In the genomic region with DNA sequence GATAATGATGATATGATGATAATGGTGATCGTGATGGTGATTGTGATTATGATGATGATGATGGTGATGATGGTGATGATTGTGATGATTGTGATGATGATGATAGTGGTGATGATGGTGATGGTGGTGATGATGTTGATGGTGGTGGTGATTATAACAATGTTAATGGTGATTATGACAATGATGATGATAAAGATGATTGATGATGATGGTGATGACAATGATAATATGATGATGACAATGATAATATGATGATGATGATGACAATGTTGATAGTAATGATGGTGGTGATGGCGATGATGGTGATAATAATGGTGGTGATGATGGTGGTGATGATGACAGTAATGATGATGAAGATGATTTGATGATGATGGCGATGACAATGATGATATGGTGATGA, we compare ENCODE assay signal across 24 cellular contexts. TPM values are rescaled to one million over a fixed set of nuclear protein-coding genes. Genes with fewer than 3 reads are reported as not detected.
A peak's percentile ranks its signal among the peaks of the same experiment; 100 is the strongest.
DNase-seq lines count a peak whose midpoint lies in the region; ATAC-seq, FAIRE-seq and TF ChIP-seq lines count a peak whose summit lies in the region.
"Had no signal": no experiment of that assay in that cellular context is flagged by ENCODE, and none has a peak within 500 bp of the region (broad histone marks: within the 10 kb centered on the region; RNA-seq: fewer than 3 reads in every experiment).

No MANE protein-coding gene starts in this region.

- no peak overlapping the region for H2BK120ac ChIP-seq in IMR-90 (ENCODE audit: low read depth, low read length)
- H2BK120ac ChIP-seq in neuronal stem cell (ENCODE audit: low read depth, low read length): no peak overlapping the region

- H2BK15ac ChIP-seq in IMR-90 (ENCODE audit: low read depth, low read length): no peak overlapping the region
- no peak overlapping the region for H2BK15ac ChIP-seq in neuronal stem cell (ENCODE audit: low read length)

- H3K79me1 ChIP-seq in IMR-90 (ENCODE audit: low read depth in 1 of 2, low read length in 2 of 2) (no peaks in the 10 kb centered on the region), neuronal stem cell (ENCODE audit: low read depth, low read length) (no peaks in the 10 kb centered on the region)

- H3K18ac ChIP-seq in IMR-90 (ENCODE audit: low read depth, low read length): no peak overlapping the region
- H3K18ac ChIP-seq in neuronal stem cell (ENCODE audit: low read length): no peak overlapping the region

- H3K4me3 ChIP-seq in HepG2 (replicated peaks in 1 of 3; ENCODE audit: insufficient read depth in 1 of 3, low read depth in 2 of 3, low read length in 3 of 3) (no peak overlapping the region), right lobe of liver (no peak overlapping the region), IMR-90 (ENCODE audit: insufficient read depth, low read depth, low read length) (no peak overlapping the region), neuronal stem cell (ENCODE audit: low read length in 2 of 2) (no peak overlapping the region)
- H3K4me3 ChIP-seq: BLaER1, GM12878, GM23248 had no signal

- H3K4ac ChIP-seq in IMR-90 (ENCODE audit: low read depth, low read length) (no peak overlapping the region), neuronal stem cell (ENCODE audit: low read length) (no peak overlapping the region)

- H3K14ac ChIP-seq in IMR-90 (replicated peaks; ENCODE audit: low read depth, low read length): no peak overlapping the region
- H3K14ac ChIP-seq in neuronal stem cell (ENCODE audit: low read length): no peak overlapping the region

- no peaks in the 10 kb centered on the region for H3K4me1 ChIP-seq in HepG2 (ENCODE audit: insufficient read depth, low read length)
- H3K4me1 ChIP-seq in right lobe of liver: no peaks in the 10 kb centered on the region
- H3K4me1 ChIP-seq in IMR-90 (ENCODE audit: control insufficient read depth, insufficient read depth, low read length): no peaks in the 10 kb centered on the region
- peaks cover 0 to 5% of the 10 kb centered on the region in 2 donors for H3K4me1 ChIP-seq in neuronal stem cell (ENCODE audit: control insufficient read depth in 2 of 2, insufficient read depth in 1 of 2, low read depth in 1 of 2, low read length in 2 of 2)

- BruUV-seq in HepG2 (replicated peaks; lab: Mats Ljungman, UMichigan) (no TSS peak), IMR-90 (replicated peaks; lab: Mats Ljungman, UMichigan) (no TSS peak)

- in situ Hi-C loops in HepG2 (cut with HindIII; ENCODE audit: extremely low pct_ligation_motif_present, low pct_unique_long_range_greater_than_20kb): no loop called here
- in situ Hi-C loops in IMR-90 (cut with MboI; ENCODE audit: low sequenced_read_pairs): no loop called here

- 1% methylated on average over 3 of the region's 3 CpGs for WGBS in HepG2 (ENCODE audit: low lambda C conversion rate)
- WGBS in right lobe of liver (ENCODE audit: insufficient coverage, low coverage, low lambda C conversion rate, missing lambda C conversion rate): 59% methylated on average over 3 of the region's 3 CpGs
- WGBS in IMR-90 (ENCODE audit: extremely low coverage in 2 of 2, insufficient read length in 1 of 2), 2 experiments: 60% methylated on average over 3 of the region's 3 CpGs; no CpG with 5 or more reads in 1 of the 2 experiments
- WGBS in neuronal stem cell (ENCODE audit: extremely low coverage in 2 of 2, insufficient read length in 2 of 2, insufficient replicate concordance in 1 of 2), 2 donors: 100% methylated on average over 1 to 3 of the region's 3 CpGs

- no peak for TF ChIP-seq CTCF in HepG2 (CRISPR knock-in tag; IDR thresholded peaks at IDR 0.05)
- TF ChIP-seq CTCF in right lobe of liver (IDR thresholded peaks at IDR 0.05): no peak
- TF ChIP-seq CTCF in IMR-90 (conservative IDR thresholded peaks at IDR 0.05; ENCODE audit: low read depth, low read length): no peak

- H3K9ac ChIP-seq in HepG2 (ENCODE audit: insufficient read depth, low read depth, low read length) (no peak overlapping the region), IMR-90 (ENCODE audit: low read depth, low read length) (no peak overlapping the region), neuronal stem cell (ENCODE audit: low read depth, low read length, poor library complexity) (no peak overlapping the region)
- H3K9ac ChIP-seq: BLaER1, GM23248 had no signal

- no peak overlapping the region for H2BK20ac ChIP-seq in IMR-90 (ENCODE audit: low read depth, low read length)

- H3K4me2 ChIP-seq in HepG2 (ENCODE audit: low read depth, low read length) (no peak overlapping the region), IMR-90 (ENCODE audit: low read depth, low read length) (no peak overlapping the region), neuronal stem cell (ENCODE audit: insufficient read depth, low read length, poor library complexity, severe bottlenecking) (no peak overlapping the region)
- H3K4me2 ChIP-seq: BLaER1 had no signal

- H4K8ac ChIP-seq in IMR-90 (ENCODE audit: low read depth in 2 of 2, low read length in 2 of 2) (no peak overlapping the region), neuronal stem cell (ENCODE audit: low read depth, low read length) (peak overlapping the region; percentile 7)

- no peak overlapping the region for H4K91ac ChIP-seq in IMR-90 (ENCODE audit: insufficient read depth, low read depth, low read length)
- H4K91ac ChIP-seq in neuronal stem cell (ENCODE audit: low read depth, low read length, poor library complexity): no peak overlapping the region

- dilution Hi-C loops in IMR-90 (cut with HindIII; ENCODE audit: low sequenced_read_pairs, unreplicated experiment): no loop called here

- TF ChIP-seq EP300 in HepG2 (IDR thresholded peaks at IDR 0.05; ENCODE audit: low read depth in 2 of 2, low read length in 2 of 2): no peak
- no peak for TF ChIP-seq EP300 in HepG2 (CRISPR knock-in tag; IDR thresholded peaks at IDR 0.05; ENCODE audit: borderline replicate concordance)

- TF ChIP-seq POLR2A in HepG2 (IDR thresholded peaks at IDR 0.05; ENCODE audit: insufficient read depth in 1 of 2, low read depth in 2 of 2, low read length in 2 of 2) (no peak), right lobe of liver (IDR thresholded peaks at IDR 0.05) (no peak), IMR-90 (IDR thresholded peaks at IDR 0.05; ENCODE audit: low read depth, low read length) (no peak)

- H3K27ac ChIP-seq in HepG2 (ENCODE audit: extremely low read length, insufficient read depth, low read length) (no peak overlapping the region), right lobe of liver (no peak overlapping the region), IMR-90 (ENCODE audit: insufficient read depth, low read length) (no peak overlapping the region), neuronal stem cell (replicated peaks; ENCODE audit: low read length) (no peak overlapping the region)
- H3K27ac ChIP-seq: 22Rv1, BLaER1, GM23248 had no signal

- TF ChIP-seq RAD21 in HepG2 (CRISPR knock-in tag; IDR thresholded peaks at IDR 0.05): no peak
- no peak for TF ChIP-seq RAD21 in IMR-90 (IDR thresholded peaks at IDR 0.05; ENCODE audit: low read length)

- H3K36me3 ChIP-seq in HepG2 (replicated peaks in 1 of 2; ENCODE audit: control insufficient read depth in 1 of 2, insufficient read depth in 2 of 2, low read length in 2 of 2) (no peaks in the 10 kb centered on the region), right lobe of liver (no peaks in the 10 kb centered on the region), IMR-90 (ENCODE audit: control insufficient read depth, insufficient read depth, low read length) (no peaks in the 10 kb centered on the region), neuronal stem cell (replicated peaks in 1 of 2; ENCODE audit: control insufficient read depth in 2 of 2, insufficient read depth in 2 of 2, low read length in 2 of 2) (no peaks in the 10 kb centered on the region)
- H3K36me3 ChIP-seq: BLaER1 had no signal

- no peak overlapping the region for H3K23ac ChIP-seq in IMR-90 (ENCODE audit: low read depth, low read length)
- no peak overlapping the region for H3K23ac ChIP-seq in neuronal stem cell (ENCODE audit: low read depth, low read length, poor library complexity)

- no peak for FAIRE-seq in HepG2 (lab: Jason Lieb, UNC)
- FAIRE-seq: H54 had no signal

- H2AK5ac ChIP-seq in IMR-90 (ENCODE audit: low read depth, low read length) (no peak overlapping the region), neuronal stem cell (ENCODE audit: low read depth, low read length) (no peak overlapping the region)

- POLR2A ChIA-PET in HepG2 (lab: Yijun Ruan, JAX): no interaction called here
- POLR2A ChIA-PET in IMR-90 (lab: Charles Lee; ENCODE audit: unreplicated experiment): no interaction called here

- no peak for DNase-seq in HepG2 (ENCODE audit: low spot score)
- DNase-seq in right lobe of liver: no peak
- no peak for DNase-seq in IMR-90
- DNase-seq in neuronal stem cell (ENCODE audit: low spot score): no peak
- no peak for DNase-seq in MV-4-11 (lab: John Stamatoyannopoulos, UW)
- no peak for DNase-seq in stimulated activated CD4-positive, alpha-beta T cell treated with anti-CD3 and anti-CD28 coated beads, Interleukin-4, amount 100 ng/mL, for 4 hours
- no peak for DNase-seq in GM19238 (ENCODE audit: insufficient read length, low spot score)
- DNase-seq: Calu3; CD4-positive, alpha-beta memory T cell; DMS 273 treated with DMSO at 0.1 percent for 48 hours; DMS53; DND-41; EL; GM23248; HCEC 1CT; Karpas-422; KBM-7 had no signal

- H2AFZ ChIP-seq in HepG2 (ENCODE audit: low read length): no peak overlapping the region
- H2AFZ ChIP-seq in IMR-90 (replicated peaks; ENCODE audit: low read length, poor library complexity): no peak overlapping the region
- H2AFZ ChIP-seq in neuronal stem cell (ENCODE audit: low read length): no peak overlapping the region
- H2AFZ ChIP-seq: GM23248 had no signal

- H2BK5ac ChIP-seq in IMR-90 (ENCODE audit: low read depth, low read length, poor library complexity, severe bottlenecking): peak overlapping the region; percentile 50
- no peak overlapping the region for H2BK5ac ChIP-seq in neuronal stem cell (ENCODE audit: low read length)

- no peak overlapping the region for H2AK9ac ChIP-seq in IMR-90 (replicated peaks; ENCODE audit: low read depth, low read length, poor library complexity)

- no peak overlapping the region for H3K56ac ChIP-seq in IMR-90 (ENCODE audit: extremely low read depth, insufficient read depth, low read length)

- H3K9me3 ChIP-seq in HepG2 (ENCODE audit: low read length) (no peaks in the 10 kb centered on the region), right lobe of liver (no peaks in the 10 kb centered on the region), IMR-90 (ENCODE audit: control insufficient read depth, insufficient read depth, low read length) (peaks cover 37% of the 10 kb centered on the region), neuronal stem cell (replicated peaks in 1 of 2; ENCODE audit: control insufficient read depth in 2 of 2, insufficient read depth in 1 of 2, low read depth in 1 of 2, low read length in 2 of 2) (no peaks in the 10 kb centered on the region)
- H3K9me3 ChIP-seq: BLaER1 had no signal

- H3K9me1 ChIP-seq in IMR-90 (ENCODE audit: insufficient read depth, low read length): no peaks in the 10 kb centered on the region

- CTCF ChIA-PET in HepG2 (lab: Yijun Ruan, JAX; ENCODE audit: low intra/inter-chr PET ratio, low total read pairs) (no interaction called here), IMR-90 (lab: Yijun Ruan, JAX) (no interaction called here)

- ATAC-seq in HepG2 (no peak), right lobe of liver (no peak), IMR-90 (ENCODE audit: low read depth) (no peak)
- ATAC-seq: GM12878 had no signal

- intact Hi-C loops in HepG2 (cut with micrococcal nuclease; ENCODE audit: unreplicated experiment) (no loop called here), right lobe of liver (cut with DNase I) (no loop called here), IMR-90 (cut with micrococcal nuclease) (no loop called here)

- H4K20me1 ChIP-seq in HepG2 (ENCODE audit: insufficient read depth, low read length) (no peaks in the 10 kb centered on the region), IMR-90 (ENCODE audit: insufficient read depth, low read length) (no peaks in the 10 kb centered on the region)
- H4K20me1 ChIP-seq: BLaER1 had no signal

- H3K27me3 ChIP-seq in HepG2 (ENCODE audit: control insufficient read depth in 1 of 2, insufficient read depth in 2 of 2, low read length in 2 of 2): peaks cover 1 to 7% of the 10 kb centered on the region in 2 experiments; a peak in 3 of 5 replicates
- no peaks in the 10 kb centered on the region for H3K27me3 ChIP-seq in right lobe of liver
- H3K27me3 ChIP-seq in IMR-90 (ENCODE audit: control insufficient read depth, insufficient read depth, low read length): no peaks in the 10 kb centered on the region
- H3K27me3 ChIP-seq in neuronal stem cell (ENCODE audit: control insufficient read depth in 3 of 3, insufficient read depth in 3 of 3, low read depth in 1 of 3, low read length in 3 of 3): no peaks in the 10 kb centered on the region
- H3K27me3 ChIP-seq: BLaER1 had no signal

- no peak overlapping the region for H2BK12ac ChIP-seq in neuronal stem cell (ENCODE audit: low read length)

- no peak overlapping the region for H4K5ac ChIP-seq in IMR-90 (ENCODE audit: low read depth, low read length)

- H3K79me2 ChIP-seq in HepG2 (ENCODE audit: insufficient read depth, low read length): no peaks in the 10 kb centered on the region

RNA-seq across cellular contexts. Expression of gene ZNF536, which starts 34.1 kb away (rescaled TPM):
- total RNA-seq in HepG2 (2016; rRNA removed; fragmentation: Illumina TruSeq; extraction: Trizol): not detected in 2 replicates
- total RNA-seq in HepG2 (2016; cell fraction: cytosol; rRNA removed; fragmentation: Illumina TruSeq; extraction: Trizol; ENCODE audit: low read depth): not detected in 2 replicates
- not detected in 2 replicates for total RNA-seq in HepG2 (2016; cell fraction: insoluble cytoplasmic fraction; rRNA removed; fragmentation: Illumina TruSeq; extraction: Trizol)
- not detected in 2 replicates for total RNA-seq in HepG2 (2016; cell fraction: membrane; rRNA removed; fragmentation: Illumina TruSeq; extraction: Trizol)
- not detected in 2 replicates for total RNA-seq in HepG2 (2016; cell fraction: nucleus; rRNA removed; fragmentation: Illumina TruSeq; extraction: Trizol)
- not detected in 2 replicates for polyA plus RNA-seq in HepG2 (2011; rRNA removed)
- polyA plus RNA-seq in HepG2 (2011; cell fraction: cytosol; rRNA removed): not detected in 2 replicates
- not detected in 2 replicates for polyA plus RNA-seq in HepG2 (2011; cell fraction: nucleus; rRNA removed)
- polyA plus RNA-seq in HepG2 (2012): not detected in 2 replicates
- polyA plus RNA-seq in HepG2 (2016; cell fraction: cytosol; fragmentation: Illumina TruSeq; extraction: Trizol; ENCODE audit: low read depth): not detected in 2 replicates
- not detected in 2 replicates for polyA plus RNA-seq in HepG2 (2016; cell fraction: insoluble cytoplasmic fraction; fragmentation: Illumina TruSeq; extraction: Trizol; ENCODE audit: low read depth)
- not detected in 2 replicates for polyA plus RNA-seq in HepG2 (2016; cell fraction: membrane; fragmentation: Illumina TruSeq; extraction: Trizol; ENCODE audit: low read depth)
- polyA plus RNA-seq in HepG2 (2016; cell fraction: nucleus; fragmentation: Illumina TruSeq; extraction: Trizol; ENCODE audit: insufficient read depth, low read depth): not detected in 2 replicates
- not detected in 2 replicates for polyA minus RNA-seq in HepG2 (2011; rRNA and poly(A)+ RNA removed; ENCODE audit: low replicate concordance)
- not detected in 2 replicates for polyA minus RNA-seq in HepG2 (2011; cell fraction: cytosol; rRNA and poly(A)+ RNA removed)
- polyA minus RNA-seq in HepG2 (2011; cell fraction: nucleus; rRNA and poly(A)+ RNA removed): not detected in 2 replicates
- under 1 TPM in 1 of 6 experiments, not detected in 5; 0.25 TPM for total RNA-seq in right lobe of liver
- not detected in 2 replicates for total RNA-seq in IMR-90 (2012; rRNA removed)
- not detected in 2 replicates for polyA plus RNA-seq in IMR-90 (2012; rRNA removed)
- polyA plus RNA-seq in IMR-90 (2012; cell fraction: cytosol; rRNA removed): not detected in 2 replicates
- polyA plus RNA-seq in IMR-90 (2012; cell fraction: nucleus; rRNA removed; ENCODE audit: low replicate concordance): not detected in 2 replicates
- polyA plus RNA-seq in neuronal stem cell (2013, experiment 1 of 2): 0.35 TPM
- 0.44 TPM for polyA plus RNA-seq in neuronal stem cell (2013, experiment 2 of 2)
- total RNA-seq: Calu3, G401, GM12878 had no signal
- polyA plus RNA-seq: AG04450; CD14-positive monocyte; CD4-positive, alpha-beta memory T cell; GM12878 had no signal
